In genomic region chr13:40770934-40771618, GRCh38 we compare ENCODE assay signal across 8 cellular contexts. TPM values are rescaled to one million over a fixed set of nuclear protein-coding genes. Genes with fewer than 3 reads are reported as not detected.
A peak's percentile ranks its signal among the peaks of the same experiment; 100 is the strongest.
DNase-seq lines count a peak whose midpoint lies in the region; ATAC-seq and TF ChIP-seq lines count a peak whose summit lies in the region.

MRPS31 (minus strand) TSS chr13:40771190; CDS start chr13:40771136, 54 bp downstream.

- H4K20me1 ChIP-seq in OCI-LY1 (ENCODE audit: insufficient read depth, low read length): no peaks in the 10 kb centered on the region

- H3K79me2 ChIP-seq in OCI-LY1 (ENCODE audit: insufficient read depth, low read length): peaks cover 14% of the 10 kb centered on the region

- no peaks in the 10 kb centered on the region for H3K9me3 Mint-ChIP-seq in Calu3 (ENCODE audit: low read depth, unreplicated experiment)
- no peaks in the 10 kb centered on the region for H3K9me3 Mint-ChIP-seq in endothelial cell (ENCODE audit: unreplicated experiment)

- BruUV-seq in Calu3 (replicated peaks; lab: Mats Ljungman, UMichigan): no TSS peak

- H3K36me3 Mint-ChIP-seq in Calu3 (ENCODE audit: insufficient read depth, unreplicated experiment): peaks cover 15% of the 10 kb centered on the region
- H3K36me3 Mint-ChIP-seq in endothelial cell (ENCODE audit: low read depth, unreplicated experiment): no peaks in the 10 kb centered on the region

- no peaks in the 10 kb centered on the region for H3K27me3 ChIP-seq in HUES64 (ENCODE audit: insufficient read depth, low read length)
- H3K27me3 ChIP-seq in OCI-LY1 (ENCODE audit: insufficient read depth, low read length): no peaks in the 10 kb centered on the region

- H3K27me3 Mint-ChIP-seq in Calu3 (ENCODE audit: unreplicated experiment) (no peaks in the 10 kb centered on the region), endothelial cell (ENCODE audit: unreplicated experiment) (peaks cover 2% of the 10 kb centered on the region)

- DNase-seq in Calu3 (peak; percentile 91), endothelial cell (ENCODE audit: low spot score) (peak; percentile 96), midbrain (lab: John Stamatoyannopoulos, UW) (peak; percentile 94)
- DNase-seq in activated CD8-positive, alpha-beta memory T cell treated with anti-CD3 and anti-CD28 coated beads, Interleukin-2, amount 50 U/mL, for 4 hours: peak; percentile 94
- DNase-seq in stimulated activated CD8-positive, alpha-beta memory T cell treated with anti-CD3 and anti-CD28 coated beads, Interleukin-2, amount 100 ng/mL, for 1 hour (ENCODE audit: low read depth in 2 of 2): peak; percentile 89 to 92

- peak within 1 kb of the TSS; percentile 79 for H3K4me3 ChIP-seq in HUES64 (ENCODE audit: low read length)
- H3K4me3 ChIP-seq in OCI-LY1 (ENCODE audit: low read depth, low read length, poor library complexity, severe bottlenecking): peak within 1 kb of the TSS; percentile 91

- intact Hi-C loops in Calu3 (cut with micrococcal nuclease; ENCODE audit: unreplicated experiment): loop anchor here (10.0 kb wide), 1 partner anchor 996 kb away; no protein-coding TSS in a partner anchor

- H3K4me2 ChIP-seq in OCI-LY1 (ENCODE audit: low read length): peak within 1 kb of the TSS; percentile 98

- H3K4me1 ChIP-seq in HUES64 (ENCODE audit: insufficient read depth, low read length) (peaks cover 5% of the 10 kb centered on the region; the same call in 1 of the 2 replicates), OCI-LY1 (ENCODE audit: insufficient read depth, low read length, severe bottlenecking) (peaks cover 26% of the 10 kb centered on the region)

- H2AFZ ChIP-seq in OCI-LY1 (ENCODE audit: low read length): peak within 1 kb of the TSS; percentile 23; the same call in 1 of the 2 replicates

- H3K9me3 ChIP-seq in HUES64 (ENCODE audit: insufficient read depth, low read depth, low read length) (no peaks in the 10 kb centered on the region), OCI-LY1 (ENCODE audit: low read length) (no peaks in the 10 kb centered on the region)

- CTCF ChIA-PET in Calu3 (lab: Charles Lee): interaction anchor here (0.8 kb wide), 1 partner anchor 237 kb away, joined by 6 read pairs; no protein-coding TSS in a partner anchor

- H3K9me2 ChIP-seq in OCI-LY1 (ENCODE audit: low read depth, low read length): no peaks in the 10 kb centered on the region

- H3K4me3 Mint-ChIP-seq in Calu3 (ENCODE audit: low read depth, unreplicated experiment) (peak within 1 kb of the TSS; percentile 84), endothelial cell (ENCODE audit: unreplicated experiment) (peak within 1 kb of the TSS; percentile 99)

- TF ChIP-seq CTCF in Calu3 (IDR thresholded peaks at IDR 0.05; ENCODE audit: unreplicated experiment): no peak
- TF ChIP-seq CTCF in OCI-LY1 (IDR thresholded peaks at IDR 0.05; ENCODE audit: low read length): no peak
- TF ChIP-seq CTCF in endothelial cell (IDR thresholded peaks at IDR 0.05; ENCODE audit: unreplicated experiment): no peak

- H3K9ac ChIP-seq in HUES64 (ENCODE audit: low read depth, low read length) (peak within 1 kb of the TSS; percentile 85), OCI-LY1 (ENCODE audit: low read length) (peak within 1 kb of the TSS; percentile 90)

- H3K36me3 ChIP-seq in HUES64 (ENCODE audit: insufficient read depth, low read length) (peaks cover 11% of the 10 kb centered on the region), OCI-LY1 (ENCODE audit: insufficient read depth, low read length) (peaks cover 8% of the 10 kb centered on the region; the same call in 1 of the 2 replicates)

- H3K4me1 Mint-ChIP-seq in Calu3 (ENCODE audit: low read depth, unreplicated experiment) (peaks cover 9% of the 10 kb centered on the region), endothelial cell (ENCODE audit: unreplicated experiment) (peaks cover 9% of the 10 kb centered on the region)

- peak within 1 kb of the TSS; percentile 76 for H3K27ac Mint-ChIP-seq in Calu3 (ENCODE audit: unreplicated experiment)
- peak within 1 kb of the TSS; percentile 97 for H3K27ac Mint-ChIP-seq in endothelial cell (ENCODE audit: unreplicated experiment)

- H3K27ac ChIP-seq in HUES64 (ENCODE audit: low read depth, low read length) (peak within 1 kb of the TSS; percentile 79; the same call in 1 of the 2 replicates), OCI-LY1 (ENCODE audit: low read depth, low read length, poor library complexity, severe bottlenecking) (peak within 1 kb of the TSS; percentile 76)

- H3F3A ChIP-seq in OCI-LY1 (ENCODE audit: insufficient read depth, low read length): no peaks in the 10 kb centered on the region

- WGBS in HUES64: under 1% methylated on average over 52 of the region's 52 CpGs

- peak; percentile 96 for ATAC-seq in GM21447 (IDR thresholded peaks at IDR 0.05; ENCODE audit: unreplicated experiment)

RNA-seq across cellular contexts. Expression of gene MRPS31, which starts in this region (rescaled TPM):
- total RNA-seq in Calu3 (2022): 15.3 and 17.9 TPM in 2 replicates
- polyA plus RNA-seq in HUES64 (2013, experiment 1 of 2): 28.4 TPM
- 33.8 TPM for polyA plus RNA-seq in HUES64 (2013, experiment 2 of 2)
- total RNA-seq in endothelial cell (ENCODE audit: unreplicated experiment): 16.7 TPM

Comparison
In these comparisons a context has a peak if more than half of its experiments do, and no peak if none do; other contexts are left out.
1. Peak in every context shown above with its lines: DNase-seq, ATAC-seq, H3K4me3 ChIP-seq and H3K27ac ChIP-seq.